28 cellular contexts compared by ENCODE assay signal in the genomic region with DNA sequence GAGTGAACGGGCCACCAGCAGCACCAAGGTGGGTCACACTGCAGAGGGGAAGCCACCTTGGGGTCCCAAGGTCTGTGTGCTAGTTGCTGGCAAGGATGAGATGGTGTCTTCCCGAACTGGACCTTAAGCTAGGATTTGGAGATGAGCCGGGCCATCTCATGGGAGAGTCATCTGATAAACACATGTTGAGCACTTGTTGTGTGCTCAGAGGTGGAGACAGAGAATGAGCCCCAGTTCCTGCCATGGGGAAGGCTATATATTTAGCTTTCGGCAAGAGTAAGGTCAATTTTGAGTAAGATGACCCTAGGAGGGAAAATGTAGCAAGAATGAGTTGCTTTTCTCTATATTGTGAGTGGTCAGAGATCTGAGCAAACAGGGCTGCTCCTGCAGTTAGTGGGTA.
"Had no signal": no experiment of that assay in that cellular context is flagged by ENCODE, and none has a peak within 500 bp of the region (broad histone marks: within the 10 kb centered on the region; RNA-seq: fewer than 3 reads in every experiment).

No MANE protein-coding gene starts in this region.

- H3K9ac ChIP-seq: parathyroid adenoma had no signal

- H3K36me3 Mint-ChIP-seq: memory B cell; mesothelial cell of epicardium; natural killer cell treated with Interleukin-12 subunit alpha and Interleukin-12 subunit beta and Interleukin-15 and Interleukin-18, amount 100 ng/mL, for 72 hours; stimulated activated memory B cell treated with anti-CD40 and anti-IgM and Interleukin-4, amounts not matched to agents 10 μg/mL and 1 μg/mL and 100 μg/mL, for 72 hours; type B pancreatic cell had no signal

- ATAC-seq: effector memory CD8-positive, alpha-beta T cell; gastroesophageal sphincter; heart left ventricle; left lobe of liver; mucosa of descending colon; natural killer cell treated with Interleukin-12 subunit alpha and Interleukin-12 subunit beta and Interleukin-15 and Interleukin-18, amount 100 ng/mL, for 72 hours; stimulated activated memory B cell treated with anti-CD40 and anti-IgM and Interleukin-4, amounts not matched to agents 10 μg/mL and 1 μg/mL and 100 μg/mL, for 72 hours; stimulated activated naive CD8-positive, alpha-beta T cell treated with anti-CD3 and anti-CD28 coated beads, Interleukin-15, Interleukin-2, amounts not matched to agents 100 U/mL and 50 U/mL, for 24 hours had no signal

- H3K27me3 ChIP-seq: esophagus squamous epithelium, foreskin keratinocyte, gastroesophageal sphincter, heart left ventricle, hepatocyte, spleen, testis, tibial artery had no signal

- H3K27ac Mint-ChIP-seq: effector memory CD8-positive, alpha-beta T cell; memory B cell; mesothelial cell of epicardium; naive B cell; natural killer cell treated with Interleukin-12 subunit alpha and Interleukin-12 subunit beta and Interleukin-15 and Interleukin-18, amount 100 ng/mL, for 72 hours; progenitor cell of endocrine pancreas; stimulated activated memory B cell treated with anti-CD40 and anti-IgM and Interleukin-4, amounts not matched to agents 10 μg/mL and 1 μg/mL and 100 μg/mL, for 72 hours; type B pancreatic cell had no signal

- H3K4me3 ChIP-seq: esophagus squamous epithelium, gastroesophageal sphincter, heart left ventricle, hepatocyte, lung, mucosa of descending colon, skin epidermis, spleen, testis, tibial artery had no signal

- H2AFZ ChIP-seq: hepatocyte, parathyroid adenoma had no signal

- H3K36me3 ChIP-seq: spleen, tibial artery had no signal

- H3K79me2 ChIP-seq: hepatocyte, parathyroid adenoma had no signal

- H3K9me3 Mint-ChIP-seq: effector memory CD8-positive, alpha-beta T cell; memory B cell; mesothelial cell of epicardium; natural killer cell treated with Interleukin-12 subunit alpha and Interleukin-12 subunit beta and Interleukin-15 and Interleukin-18, amount 100 ng/mL, for 72 hours; neural crest cell; stimulated activated memory B cell treated with anti-CD40 and anti-IgM and Interleukin-4, amounts not matched to agents 10 μg/mL and 1 μg/mL and 100 μg/mL, for 72 hours; type B pancreatic cell had no signal

- H3K9me3 ChIP-seq: esophagus squamous epithelium, gastroesophageal sphincter, heart left ventricle, mucosa of descending colon, spleen, testis, tibial artery had no signal

- H3K27ac ChIP-seq: esophagus squamous epithelium, foreskin keratinocyte, gastroesophageal sphincter, heart left ventricle, hepatocyte, parathyroid adenoma, skin epidermis, spleen, testis, tibial artery had no signal

- H3K4me3 Mint-ChIP-seq: effector memory CD8-positive, alpha-beta T cell; memory B cell; mesothelial cell of epicardium; naive B cell; natural killer cell treated with Interleukin-12 subunit alpha and Interleukin-12 subunit beta and Interleukin-15 and Interleukin-18, amount 100 ng/mL, for 72 hours; neural crest cell; stimulated activated memory B cell treated with anti-CD40 and anti-IgM and Interleukin-4, amounts not matched to agents 10 μg/mL and 1 μg/mL and 100 μg/mL, for 72 hours; type B pancreatic cell had no signal

- H3K4me1 Mint-ChIP-seq: memory B cell; naive B cell; neural crest cell; stimulated activated memory B cell treated with anti-CD40 and anti-IgM and Interleukin-4, amounts not matched to agents 10 μg/mL and 1 μg/mL and 100 μg/mL, for 72 hours had no signal

- H3K4me1 ChIP-seq: parathyroid adenoma, testis had no signal

- DNase-seq: cortex of kidney; effector memory CD8-positive, alpha-beta T cell; erythroblast; esophagus squamous epithelium; foreskin keratinocyte; kidney; mucosa of descending colon; naive B cell; stimulated activated CD4-positive, alpha-beta T cell treated with anti-CD3 and anti-CD28 coated beads, Interleukin-4, amount 100 ng/mL, for 4 hours; stimulated activated naive CD8-positive, alpha-beta T cell treated with anti-CD3 and anti-CD28 coated beads, Interleukin-15, Interleukin-2, amounts not matched to agents 100 U/mL and 50 U/mL, for 24 hours; substantia nigra; testis; tibial artery had no signal

- H3K4me2 ChIP-seq: hepatocyte had no signal
